In the genomic region with DNA sequence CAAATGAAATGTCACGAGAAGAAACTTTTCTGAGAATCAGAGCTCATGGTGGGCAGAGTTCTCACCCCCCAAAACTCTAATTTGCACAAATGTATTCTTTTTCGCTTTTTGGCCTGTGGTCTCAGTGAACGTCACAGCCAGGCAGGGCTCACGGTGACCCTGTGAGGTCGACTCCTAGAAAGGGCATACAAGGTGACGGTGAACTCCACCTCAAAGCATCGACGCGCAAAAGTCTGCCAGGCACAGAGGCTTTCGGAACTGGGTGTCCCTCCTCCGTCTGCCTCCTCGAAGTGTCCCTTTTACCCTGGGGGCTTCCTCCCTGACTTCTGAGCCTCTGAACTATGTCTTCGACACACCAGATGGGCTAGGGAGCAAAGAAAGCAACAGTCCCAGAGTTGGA, we compare ENCODE assay signal across 27 cellular contexts.
"Had no signal": no experiment of that assay in that cellular context is flagged by ENCODE, and none has a peak within 500 bp of the region (broad histone marks: within the 10 kb centered on the region; RNA-seq: fewer than 3 reads in every experiment).

No MANE protein-coding gene starts in this region.

- H3K27me3 ChIP-seq: ovary, right lobe of liver, testis, transverse colon, uterus had no signal

- H3K36me3 ChIP-seq: neural progenitor cell, neutrophil, ovary, right lobe of liver, suprapubic skin, tibial artery, transverse colon, upper lobe of right lung, uterus had no signal

- DNase-seq: naive thymus-derived CD4-positive, alpha-beta T cell; natural killer cell; nucleus accumbens; ovary; posterior cingulate gyrus; psoas muscle; right cardiac atrium; small intestine; stimulated activated CD4-positive, alpha-beta T cell treated with anti-CD3 and anti-CD28 coated beads, Interleukin-15, amount 100 ng/mL, for 24 hours; stimulated activated CD4-positive, alpha-beta T cell treated with anti-CD3 and anti-CD28 coated beads, Interleukin-2, amount 100 ng/mL, for 24 hours; stimulated activated CD4-positive, alpha-beta T cell treated with anti-CD3 and anti-CD28 coated beads, Interleukin-2, amount 100 ng/mL, for 48 hours; stimulated activated CD4-positive, alpha-beta T cell treated with anti-CD3 and anti-CD28 coated beads, Interleukin-4, amount 100 ng/mL, for 24 hours; stimulated activated naive B cell treated with anti-CD40 and anti-IgM and Interleukin-4, amounts not matched to agents 10 μg/mL and 1 μg/mL and 100 μg/mL, for 72 hours; stimulated activated naive CD8-positive, alpha-beta T cell treated with anti-CD3 and anti-CD28 coated beads, Interleukin-15, amount 100 ng/mL, for 72 hours; stimulated activated naive CD8-positive, alpha-beta T cell treated with anti-CD3 and anti-CD28 coated beads, Interleukin-15, Interleukin-2, amounts not matched to agents 100 U/mL and 50 U/mL, for 24 hours; substantia nigra; testis; tibial artery; transverse colon; upper lobe of right lung; uterus had no signal

- H3K9ac ChIP-seq: neural progenitor cell, parathyroid adenoma had no signal

- H3K9me3 ChIP-seq: neutrophil, ovary, psoas muscle, right lobe of liver, suprapubic skin, testis, tibial artery, transverse colon, upper lobe of right lung, uterus had no signal

- H3K4me1 ChIP-seq: parathyroid adenoma, psoas muscle, right lobe of liver, suprapubic skin, testis, transverse colon, upper lobe of right lung, uterus had no signal

- H2AFZ ChIP-seq: neural progenitor cell, parathyroid adenoma had no signal

- ATAC-seq: naive thymus-derived CD4-positive, alpha-beta T cell; natural killer cell; psoas muscle; right cardiac atrium; right lobe of liver; stimulated activated effector memory CD8-positive, alpha-beta T cell treated with anti-CD3 and anti-CD28 coated beads, Interleukin-12 subunit alpha, Interleukin-12 subunit beta, amount 100 ng/mL, for 72 hours; stimulated activated naive B cell treated with anti-CD40 and anti-IgM and Interleukin-4, amounts not matched to agents 10 μg/mL and 1 μg/mL and 100 μg/mL, for 72 hours; stimulated activated naive CD8-positive, alpha-beta T cell treated with anti-CD3 and anti-CD28 coated beads, Interleukin-15, amount 100 ng/mL, for 72 hours; stimulated activated naive CD8-positive, alpha-beta T cell treated with anti-CD3 and anti-CD28 coated beads, Interleukin-15, Interleukin-2, amounts not matched to agents 100 U/mL and 50 U/mL, for 24 hours; upper lobe of right lung had no signal

- H3K27ac ChIP-seq: neural progenitor cell, neutrophil, ovary, parathyroid adenoma, psoas muscle, right lobe of liver, suprapubic skin, testis, tibial artery, transverse colon, upper lobe of right lung, uterus had no signal

- H3K4me3 ChIP-seq: neural progenitor cell, ovary, psoas muscle, right lobe of liver, suprapubic skin, testis, tibial artery, transverse colon, upper lobe of right lung, uterus had no signal
